ENCODE assay signal across 8 cellular contexts in genomic region chr19:57664269-57665127, GRCh38. TPM values are rescaled to one million over a fixed set of nuclear protein-coding genes. Genes with fewer than 3 reads are reported as not detected.
DNase-seq lines count a peak whose midpoint lies in the region; ATAC-seq and TF ChIP-seq lines count a peak whose summit lies in the region.

No MANE protein-coding gene starts in this region.

- no peak for TF ChIP-seq POLR2A in gastrocnemius medialis (IDR thresholded peaks at IDR 0.05)

- no peak for DNase-seq in activated CD8-positive, alpha-beta memory T cell treated with anti-CD3 and anti-CD28 coated beads, Interleukin-2, amount 10 ng/mL, durations not matched to agents 7 days and 5 days
- no peak for DNase-seq in activated CD8-positive, alpha-beta memory T cell treated with anti-CD3 and anti-CD28 coated beads, Interleukin-2, amount 50 U/mL, for 4 hours
- DNase-seq in NCI-H748 treated with DMSO at 0.1 percent for 48 hours (lab: John Stamatoyannopoulos, UW): peak; percentile 52
- peak; percentile 67 for DNase-seq in cerebellar cortex (ENCODE audit: low spot score)
- peak in 1 of 3 donors; percentile 7 for DNase-seq in immature natural killer cell
- DNase-seq in gastrocnemius medialis: peak in 1 of 2 donors; percentile 16

- H3K27me3 Mint-ChIP-seq in activated CD8-positive, alpha-beta memory T cell treated with anti-CD3 and anti-CD28 coated beads, Interleukin-2, amount 10 ng/mL, durations not matched to agents 7 days and 5 days: peaks cover 28% of the 10 kb centered on the region
- H3K27me3 Mint-ChIP-seq in immature natural killer cell (ENCODE audit: low read depth in 3 of 3): peaks cover 4 to 18% (median 7%) of the 10 kb centered on the region in 3 donors

- peak overlapping the region; percentile 66 for H3K4me3 Mint-ChIP-seq in activated CD8-positive, alpha-beta memory T cell treated with anti-CD3 and anti-CD28 coated beads, Interleukin-2, amount 10 ng/mL, durations not matched to agents 7 days and 5 days
- H3K4me3 Mint-ChIP-seq in immature natural killer cell: peak overlapping the region in 4 of 5 donors; percentile 69 to 81 (median 74)

- intact Hi-C loops in gastrocnemius medialis (cut with DNase I; ENCODE audit: low total_unique reads): no loop called here

- H3K36me3 ChIP-seq in gastrocnemius medialis: no peaks in the 10 kb centered on the region

- H3K27ac Mint-ChIP-seq in activated CD8-positive, alpha-beta memory T cell treated with anti-CD3 and anti-CD28 coated beads, Interleukin-2, amount 10 ng/mL, durations not matched to agents 7 days and 5 days: no peak overlapping the region
- H3K27ac Mint-ChIP-seq in immature natural killer cell: no peak overlapping the region

- CTCF ChIA-PET in activated CD8-positive, alpha-beta memory T cell treated with anti-CD3 and anti-CD28 coated beads, Interleukin-2, amount 10 ng/mL, durations not matched to agents 7 days and 5 days (lab: Charles Lee): no interaction called here

- peak overlapping the region; percentile 47 to 72 (median 60) for H3K4me3 ChIP-seq in gastrocnemius medialis

- ATAC-seq in activated CD8-positive, alpha-beta memory T cell treated with anti-CD3 and anti-CD28 coated beads, Interleukin-2, amount 10 ng/mL, durations not matched to agents 7 days and 5 days: peak; percentile 47
- peak; percentile 39 to 73 for ATAC-seq in gastrocnemius medialis
- no peak for ATAC-seq in GM21526 (IDR thresholded peaks at IDR 0.05; ENCODE audit: low FRiP score, unreplicated experiment)
- ATAC-seq in GM19035 (IDR thresholded peaks at IDR 0.05; ENCODE audit: unreplicated experiment): no peak

- peaks cover 2% of the 10 kb centered on the region for H3K4me1 Mint-ChIP-seq in activated CD8-positive, alpha-beta memory T cell treated with anti-CD3 and anti-CD28 coated beads, Interleukin-2, amount 10 ng/mL, durations not matched to agents 7 days and 5 days
- peaks cover 0 to 4% of the 10 kb centered on the region in 2 donors for H3K4me1 Mint-ChIP-seq in immature natural killer cell

- TF ChIP-seq CTCF in gastrocnemius medialis (IDR thresholded peaks at IDR 0.05 in 4 of 5, conservative IDR thresholded peaks at IDR 0.05 in 1 of 5): no peak

- in situ Hi-C loops in gastrocnemius medialis (cut with MboI; ENCODE audit: low sequenced_read_pairs in 4 of 4): no loop called here

- H3K4me1 ChIP-seq in gastrocnemius medialis: peaks cover 0 to 3% of the 10 kb centered on the region in 2 donors

- H3K27ac ChIP-seq in gastrocnemius medialis: peak overlapping the region in 3 of 4 donors; percentile 28 to 61 (median 54)

- H3K9me3 ChIP-seq in gastrocnemius medialis: no peaks in the 10 kb centered on the region

- H3K9me3 Mint-ChIP-seq in activated CD8-positive, alpha-beta memory T cell treated with anti-CD3 and anti-CD28 coated beads, Interleukin-2, amount 10 ng/mL, durations not matched to agents 7 days and 5 days (ENCODE audit: low read depth): no peaks in the 10 kb centered on the region
- H3K9me3 Mint-ChIP-seq in immature natural killer cell: peaks cover 0 to 4% (median 2%) of the 10 kb centered on the region in 6 donors

- peaks cover 0 to 30% (median 15%) of the 10 kb centered on the region in 3 donors for H3K27me3 ChIP-seq in gastrocnemius medialis

- H3K36me3 Mint-ChIP-seq in activated CD8-positive, alpha-beta memory T cell treated with anti-CD3 and anti-CD28 coated beads, Interleukin-2, amount 10 ng/mL, durations not matched to agents 7 days and 5 days: peaks cover 2% of the 10 kb centered on the region
- peaks cover 0 to 6% (median 0%) of the 10 kb centered on the region in 3 donors for H3K36me3 Mint-ChIP-seq in immature natural killer cell

RNA-seq across cellular contexts. Expression of gene ZSCAN4, which starts 4.2 kb away (rescaled TPM):
- total RNA-seq in activated CD8-positive, alpha-beta memory T cell treated with anti-CD3 and anti-CD28 coated beads, Interleukin-2, amount 10 ng/mL, durations not matched to agents 7 days and 5 days: not detected
- under 1 TPM in 1 of 3 donors, not detected in 2; 0.27 TPM for polyA plus RNA-seq in immature natural killer cell
- not detected for total RNA-seq in gastrocnemius medialis

RNA-seq across cellular contexts. Expression of gene ZNF551, which starts 17.3 kb away (rescaled TPM):
- 10 to 100 TPM; 13.3 to 16.7 TPM for total RNA-seq in activated CD8-positive, alpha-beta memory T cell treated with anti-CD3 and anti-CD28 coated beads, Interleukin-2, amount 10 ng/mL, durations not matched to agents 7 days and 5 days
- 1 to 10 TPM; 5.6 to 6.9 (median 6.0) TPM for polyA plus RNA-seq in immature natural killer cell
- total RNA-seq in gastrocnemius medialis: 1 to 10 TPM in 3 of 4 donors, under 1 TPM in 1; 0.95 to 5.8 (median 2.4) TPM

RNA-seq across cellular contexts. Expression of gene ZNF211, which starts 31.5 kb away (rescaled TPM):
- 10 to 100 TPM; 14.2 to 15.1 TPM for total RNA-seq in activated CD8-positive, alpha-beta memory T cell treated with anti-CD3 and anti-CD28 coated beads, Interleukin-2, amount 10 ng/mL, durations not matched to agents 7 days and 5 days
- polyA plus RNA-seq in immature natural killer cell: 10 to 100 TPM; 10.2 to 26.4 (median 20.5) TPM
- 1 to 10 TPM; 2.9 to 5.5 (median 4.3) TPM for total RNA-seq in gastrocnemius medialis

RNA-seq across cellular contexts. Expression of gene ZNF154, which starts 44.5 kb away (rescaled TPM):
- total RNA-seq in activated CD8-positive, alpha-beta memory T cell treated with anti-CD3 and anti-CD28 coated beads, Interleukin-2, amount 10 ng/mL, durations not matched to agents 7 days and 5 days: 1 to 10 TPM; 4.0 to 5.6 TPM
- 1 to 10 TPM; 1.6 to 4.2 (median 3.2) TPM for polyA plus RNA-seq in immature natural killer cell
- 1 to 10 TPM in 2 of 4 donors, under 1 TPM in 2; 0.49 to 2.8 (median 0.97) TPM for total RNA-seq in gastrocnemius medialis

RNA-seq across cellular contexts. Expression of gene ZNF134, which starts 50.5 kb away (rescaled TPM):
- total RNA-seq in activated CD8-positive, alpha-beta memory T cell treated with anti-CD3 and anti-CD28 coated beads, Interleukin-2, amount 10 ng/mL, durations not matched to agents 7 days and 5 days: 10 to 100 TPM; 17.8 to 19.0 TPM
- polyA plus RNA-seq in immature natural killer cell: 10 to 100 TPM; 12.8 to 13.9 (median 13.1) TPM
- 10 to 100 TPM in 1 of 4 donors, 1 to 10 TPM in 3; 4.2 to 13.1 (median 8.0) TPM for total RNA-seq in gastrocnemius medialis

Comparison
In these comparisons a context has a peak if more than half of its experiments do, and no peak if none do; other contexts are left out.
1. ATAC-seq: peak in activated CD8-positive, alpha-beta memory T cell treated with anti-CD3 and anti-CD28 coated beads, Interleukin-2, amount 10 ng/mL, durations not matched to agents 7 days and 5 days (single experiment) and gastrocnemius medialis (2 of 2); none in GM21526 (single experiment) and GM19035 (single experiment).
2. DNase-seq: peak in NCI-H748 treated with DMSO at 0.1 percent for 48 hours (single experiment) and cerebellar cortex (single experiment); none in activated CD8-positive, alpha-beta memory T cell treated with anti-CD3 and anti-CD28 coated beads, Interleukin-2, amount 10 ng/mL, durations not matched to agents 7 days and 5 days (single experiment) and activated CD8-positive, alpha-beta memory T cell treated with anti-CD3 and anti-CD28 coated beads, Interleukin-2, amount 50 U/mL, for 4 hours (single experiment).